1 cellular context compared by ENCODE assay signal in the genomic region with DNA sequence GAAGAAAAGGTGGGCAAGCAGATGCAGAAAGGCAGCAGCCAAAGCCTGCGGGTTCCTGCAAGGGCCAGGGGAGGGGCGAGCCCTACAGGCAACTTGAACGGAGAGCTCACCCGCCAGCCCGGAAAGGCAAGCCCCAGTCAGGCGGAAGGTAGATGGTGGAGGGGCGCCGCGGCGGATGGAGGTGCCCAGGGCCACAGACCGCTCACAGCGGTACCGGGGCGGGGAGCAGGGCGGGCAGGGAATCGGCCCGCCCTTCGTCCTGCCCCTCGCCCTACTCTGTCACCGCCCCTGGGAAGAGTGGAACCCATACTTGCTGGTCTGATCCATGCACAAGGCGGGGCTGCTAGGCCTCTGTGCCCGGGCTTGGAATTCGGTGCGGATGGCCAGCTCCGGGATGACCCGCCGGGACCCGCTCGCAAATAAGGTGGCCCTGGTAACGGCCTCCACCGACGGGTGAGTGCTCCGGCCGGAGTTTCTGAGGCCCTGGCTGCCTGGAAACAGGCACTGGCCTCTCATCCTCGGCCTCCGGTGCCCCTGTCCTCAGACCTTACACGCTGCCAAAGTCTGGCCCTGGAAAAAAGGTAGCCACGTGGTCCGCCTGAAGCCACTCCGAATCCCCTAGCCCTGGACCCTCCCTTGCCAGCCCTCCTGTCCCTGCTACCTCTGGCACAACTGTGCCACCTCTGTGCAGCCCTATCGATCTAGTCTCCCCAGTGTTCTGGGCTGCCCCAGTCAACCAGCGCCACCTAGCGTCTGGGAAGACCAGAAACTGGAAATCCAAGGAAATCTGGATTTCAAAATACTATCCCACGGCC.
TF ChIP-seq lines count a peak whose summit lies in the region.

A gene (plus strand): TSS at position 307 of the 815 bp plus-strand sequence. CDS start 19 bp downstream, at position 326.

TF ChIP-seq in HepG2, 621 proteins besides CTCF, POLR2A, EP300 and RAD21 (continued from another document and continues in another):
- TF ChIP-seq, protein P1, sequence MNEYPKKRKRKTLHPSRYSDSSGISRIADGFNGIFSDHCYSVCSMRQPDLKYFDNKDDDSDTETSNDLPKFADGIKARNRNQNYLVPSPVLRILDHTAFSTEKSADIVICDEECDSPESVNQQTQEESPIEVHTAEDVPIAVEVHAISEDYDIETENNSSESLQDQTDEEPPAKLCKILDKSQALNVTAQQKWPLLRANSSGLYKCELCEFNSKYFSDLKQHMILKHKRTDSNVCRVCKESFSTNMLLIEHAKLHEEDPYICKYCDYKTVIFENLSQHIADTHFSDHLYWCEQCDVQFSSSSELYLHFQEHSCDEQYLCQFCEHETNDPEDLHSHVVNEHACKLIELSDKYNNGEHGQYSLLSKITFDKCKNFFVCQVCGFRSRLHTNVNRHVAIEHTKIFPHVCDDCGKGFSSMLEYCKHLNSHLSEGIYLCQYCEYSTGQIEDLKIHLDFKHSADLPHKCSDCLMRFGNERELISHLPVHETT (CRISPR knock-in tag; conservative IDR thresholded peaks at IDR 0.05): peak; percentile 89
- TF ChIP-seq RARA (CRISPR knock-in tag; IDR thresholded peaks at IDR 0.05): peak; percentile 46
- TF ChIP-seq ZNF292 (CRISPR knock-in tag; IDR thresholded peaks at IDR 0.05; ENCODE audit: borderline replicate concordance, low read depth): peak; percentile 83
- no peak; the same call in 1 of the 2 replicates for TF ChIP-seq ZNF775 (CRISPR knock-in tag; IDR thresholded peaks at IDR 0.05; ENCODE audit: borderline replicate concordance)
- peak; percentile 82; the same call in 1 of the 2 replicates for TF ChIP-seq AKAP8 (CRISPR knock-in tag; IDR thresholded peaks at IDR 0.05)
- TF ChIP-seq GABPA (IDR thresholded peaks at IDR 0.05; ENCODE audit: low read depth, low read length): 0 out of 2 replicates have a peak, but pooled peaks have one; percentile 33
- peak; percentile 64; the same call in 1 of the 2 replicates for TF ChIP-seq GABPA (CRISPR knock-in tag; IDR thresholded peaks at IDR 0.05; ENCODE audit: low read depth)
- peak; percentile 83; the same call in 1 of the 2 replicates for TF ChIP-seq ZNF879 (CRISPR knock-in tag; IDR thresholded peaks at IDR 0.05)
- peak; percentile 99 for TF ChIP-seq MIER3 (CRISPR knock-in tag; IDR thresholded peaks at IDR 0.05; ENCODE audit: borderline replicate concordance)
- TF ChIP-seq MTF2 (CRISPR knock-in tag; IDR thresholded peaks at IDR 0.05; ENCODE audit: borderline replicate concordance): peak; percentile 96; the same call in 1 of the 2 replicates
- peak; percentile 93 for TF ChIP-seq RFXAP (CRISPR knock-in tag; IDR thresholded peaks at IDR 0.05; ENCODE audit: borderline replicate concordance)
- no peak for TF ChIP-seq RAD51 (IDR thresholded peaks at IDR 0.05; ENCODE audit: borderline replicate concordance)
- peak; percentile 97 for TF ChIP-seq POLR2AphosphoS5 (IDR thresholded peaks at IDR 0.05; ENCODE audit: low read depth, low read length)
- TF ChIP-seq ZNF343 (CRISPR knock-in tag; IDR thresholded peaks at IDR 0.05): peak; percentile 84; the same call in 1 of the 2 replicates
- TF ChIP-seq, protein P2, sequence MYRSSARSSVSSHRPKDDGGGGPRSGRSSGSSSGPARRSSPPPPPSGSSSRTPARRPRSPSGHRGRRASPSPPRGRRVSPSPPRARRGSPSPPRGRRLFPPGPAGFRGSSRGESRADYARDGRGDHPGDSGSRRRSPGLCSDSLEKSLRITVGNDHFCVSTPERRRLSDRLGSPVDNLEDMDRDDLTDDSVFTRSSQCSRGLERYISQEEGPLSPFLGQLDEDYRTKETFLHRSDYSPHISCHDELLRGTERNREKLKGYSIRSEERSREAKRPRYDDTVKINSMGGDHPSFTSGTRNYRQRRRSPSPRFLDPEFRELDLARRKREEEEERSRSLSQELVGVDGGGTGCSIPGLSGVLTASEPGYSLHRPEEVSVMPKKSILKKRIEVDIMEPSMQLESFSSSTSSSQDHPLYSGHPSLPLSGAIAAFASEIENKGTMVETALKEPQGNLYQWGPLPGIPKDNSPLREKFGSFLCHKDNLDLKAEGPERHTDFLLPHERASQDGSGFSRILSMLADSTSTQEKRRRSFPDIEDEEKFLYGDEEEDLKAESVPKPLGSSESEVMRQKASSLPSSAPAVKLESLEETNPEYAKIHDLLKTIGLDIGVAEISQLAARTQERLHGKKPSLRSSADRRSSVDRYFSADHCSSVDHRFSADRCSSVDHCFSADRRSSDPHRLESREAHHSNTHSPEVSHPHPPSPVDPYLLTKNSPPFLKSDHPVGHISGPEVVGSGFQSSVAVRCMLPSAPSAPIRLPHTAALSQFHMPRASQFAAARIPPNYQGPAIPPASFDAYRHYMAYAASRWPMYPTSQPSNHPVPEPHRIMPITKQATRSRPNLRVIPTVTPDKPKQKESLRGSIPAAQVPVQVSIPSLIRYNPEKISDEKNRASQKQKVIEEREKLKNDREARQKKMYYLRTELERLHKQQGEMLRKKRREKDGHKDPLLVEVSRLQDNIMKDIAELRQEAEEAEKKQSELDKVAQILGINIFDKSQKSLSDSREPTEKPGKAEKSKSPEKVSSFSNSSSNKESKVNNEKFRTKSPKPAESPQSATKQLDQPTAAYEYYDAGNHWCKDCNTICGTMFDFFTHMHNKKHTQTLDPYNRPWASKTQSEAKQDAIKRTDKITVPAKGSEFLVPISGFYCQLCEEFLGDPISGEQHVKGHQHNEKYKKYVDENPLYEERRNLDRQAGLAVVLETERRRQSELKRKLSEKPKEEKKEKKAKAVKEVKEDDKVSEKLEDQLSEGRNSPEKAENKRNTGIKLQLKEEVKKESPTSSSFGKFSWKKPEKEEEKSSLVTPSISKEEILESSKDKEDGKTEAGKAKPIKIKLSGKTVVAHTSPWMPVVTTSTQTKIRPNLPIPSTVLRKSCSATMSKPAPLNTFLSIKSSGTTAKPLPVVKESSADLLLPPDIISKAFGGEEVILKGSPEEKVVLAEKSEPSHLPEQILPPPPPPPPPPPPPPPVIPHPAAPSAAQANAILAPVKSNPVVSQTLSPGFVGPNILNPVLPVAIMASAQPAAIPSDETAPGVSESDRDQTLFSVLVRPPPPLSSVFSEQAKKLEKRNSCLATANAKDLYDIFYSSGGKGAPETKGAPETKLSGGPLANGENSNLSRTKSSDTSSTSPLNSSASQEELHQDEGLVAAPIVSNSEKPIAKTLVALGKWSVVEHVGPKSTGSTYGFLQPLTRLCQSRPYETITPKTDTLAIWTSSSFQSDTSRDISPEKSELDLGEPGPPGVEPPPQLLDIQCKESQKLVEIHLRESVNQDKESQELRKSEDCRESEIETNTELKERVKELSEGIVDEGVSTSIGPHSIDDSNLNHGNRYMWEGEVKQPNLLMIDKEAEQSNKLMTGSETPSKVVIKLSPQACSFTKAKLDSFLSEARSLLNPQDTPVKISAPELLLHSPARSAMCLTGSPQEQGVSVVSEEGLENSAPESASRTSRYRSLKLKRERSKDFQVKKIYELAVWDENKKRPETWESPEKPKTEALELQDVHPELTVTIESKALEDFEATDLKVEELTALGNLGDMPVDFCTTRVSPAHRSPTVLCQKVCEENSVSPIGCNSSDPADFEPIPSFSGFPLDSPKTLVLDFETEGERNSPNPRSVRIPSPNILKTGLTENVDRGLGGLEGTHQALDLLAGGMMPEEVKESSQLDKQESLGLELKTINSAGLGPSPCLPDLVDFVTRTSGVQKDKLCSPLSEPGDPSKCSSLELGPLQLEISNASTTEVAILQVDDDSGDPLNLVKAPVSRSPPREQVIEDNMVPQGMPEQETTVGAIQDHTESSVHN (CRISPR knock-in tag; IDR thresholded peaks at IDR 0.05): peak; percentile 98
- TF ChIP-seq HIVEP1 (CRISPR knock-in tag; IDR thresholded peaks at IDR 0.05): peak; percentile 91
- TF ChIP-seq, protein P3, sequence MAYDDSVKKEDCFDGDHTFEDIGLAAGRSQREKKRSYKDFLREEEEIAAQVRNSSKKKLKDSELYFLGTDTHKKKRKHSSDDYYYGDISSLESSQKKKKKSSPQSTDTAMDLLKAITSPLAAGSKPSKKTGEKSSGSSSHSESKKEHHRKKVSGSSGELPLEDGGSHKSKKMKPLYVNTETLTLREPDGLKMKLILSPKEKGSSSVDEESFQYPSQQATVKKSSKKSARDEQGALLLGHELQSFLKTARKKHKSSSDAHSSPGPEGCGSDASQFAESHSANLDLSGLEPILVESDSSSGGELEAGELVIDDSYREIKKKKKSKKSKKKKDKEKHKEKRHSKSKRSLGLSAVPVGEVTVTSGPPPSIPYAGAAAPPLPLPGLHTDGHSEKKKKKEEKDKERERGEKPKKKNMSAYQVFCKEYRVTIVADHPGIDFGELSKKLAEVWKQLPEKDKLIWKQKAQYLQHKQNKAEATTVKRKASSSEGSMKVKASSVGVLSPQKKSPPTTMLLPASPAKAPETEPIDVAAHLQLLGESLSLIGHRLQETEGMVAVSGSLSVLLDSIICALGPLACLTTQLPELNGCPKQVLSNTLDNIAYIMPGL (CRISPR knock-in tag; IDR thresholded peaks at IDR 0.05; ENCODE audit: borderline replicate concordance in 1 of 2, low read depth in 1 of 2): peak; percentile 100
- peak; percentile 100 for TF ChIP-seq GLI4 (CRISPR knock-in tag; IDR thresholded peaks at IDR 0.05; ENCODE audit: borderline replicate concordance)
- peak; percentile 94 for TF ChIP-seq KLF12 (CRISPR knock-in tag; IDR thresholded peaks at IDR 0.05; ENCODE audit: borderline replicate concordance)
- peak; percentile 98 for TF ChIP-seq ZNF883 (CRISPR knock-in tag; IDR thresholded peaks at IDR 0.05; ENCODE audit: not compliant biosample characterization)
- TF ChIP-seq NFYC (CRISPR knock-in tag; IDR thresholded peaks at IDR 0.05): peak; percentile 44; the same call in 1 of the 2 replicates
- peak; percentile 81; the same call in 1 of the 2 replicates for TF ChIP-seq HMG20B (CRISPR knock-in tag; conservative IDR thresholded peaks at IDR 0.05)
- TF ChIP-seq, protein P4, sequence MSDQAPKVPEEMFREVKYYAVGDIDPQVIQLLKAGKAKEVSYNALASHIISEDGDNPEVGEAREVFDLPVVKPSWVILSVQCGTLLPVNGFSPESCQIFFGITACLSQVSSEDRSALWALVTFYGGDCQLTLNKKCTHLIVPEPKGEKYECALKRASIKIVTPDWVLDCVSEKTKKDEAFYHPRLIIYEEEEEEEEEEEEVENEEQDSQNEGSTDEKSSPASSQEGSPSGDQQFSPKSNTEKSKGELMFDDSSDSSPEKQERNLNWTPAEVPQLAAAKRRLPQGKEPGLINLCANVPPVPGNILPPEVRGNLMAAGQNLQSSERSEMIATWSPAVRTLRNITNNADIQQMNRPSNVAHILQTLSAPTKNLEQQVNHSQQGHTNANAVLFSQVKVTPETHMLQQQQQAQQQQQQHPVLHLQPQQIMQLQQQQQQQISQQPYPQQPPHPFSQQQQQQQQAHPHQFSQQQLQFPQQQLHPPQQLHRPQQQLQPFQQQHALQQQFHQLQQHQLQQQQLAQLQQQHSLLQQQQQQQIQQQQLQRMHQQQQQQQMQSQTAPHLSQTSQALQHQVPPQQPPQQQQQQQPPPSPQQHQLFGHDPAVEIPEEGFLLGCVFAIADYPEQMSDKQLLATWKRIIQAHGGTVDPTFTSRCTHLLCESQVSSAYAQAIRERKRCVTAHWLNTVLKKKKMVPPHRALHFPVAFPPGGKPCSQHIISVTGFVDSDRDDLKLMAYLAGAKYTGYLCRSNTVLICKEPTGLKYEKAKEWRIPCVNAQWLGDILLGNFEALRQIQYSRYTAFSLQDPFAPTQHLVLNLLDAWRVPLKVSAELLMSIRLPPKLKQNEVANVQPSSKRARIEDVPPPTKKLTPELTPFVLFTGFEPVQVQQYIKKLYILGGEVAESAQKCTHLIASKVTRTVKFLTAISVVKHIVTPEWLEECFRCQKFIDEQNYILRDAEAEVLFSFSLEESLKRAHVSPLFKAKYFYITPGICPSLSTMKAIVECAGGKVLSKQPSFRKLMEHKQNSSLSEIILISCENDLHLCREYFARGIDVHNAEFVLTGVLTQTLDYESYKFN (CRISPR knock-in tag; conservative IDR thresholded peaks at IDR 0.05): peak; percentile 66
- TF ChIP-seq ZSCAN29 (CRISPR knock-in tag; conservative IDR thresholded peaks at IDR 0.05): peak; percentile 96
- TF ChIP-seq, protein P5, sequence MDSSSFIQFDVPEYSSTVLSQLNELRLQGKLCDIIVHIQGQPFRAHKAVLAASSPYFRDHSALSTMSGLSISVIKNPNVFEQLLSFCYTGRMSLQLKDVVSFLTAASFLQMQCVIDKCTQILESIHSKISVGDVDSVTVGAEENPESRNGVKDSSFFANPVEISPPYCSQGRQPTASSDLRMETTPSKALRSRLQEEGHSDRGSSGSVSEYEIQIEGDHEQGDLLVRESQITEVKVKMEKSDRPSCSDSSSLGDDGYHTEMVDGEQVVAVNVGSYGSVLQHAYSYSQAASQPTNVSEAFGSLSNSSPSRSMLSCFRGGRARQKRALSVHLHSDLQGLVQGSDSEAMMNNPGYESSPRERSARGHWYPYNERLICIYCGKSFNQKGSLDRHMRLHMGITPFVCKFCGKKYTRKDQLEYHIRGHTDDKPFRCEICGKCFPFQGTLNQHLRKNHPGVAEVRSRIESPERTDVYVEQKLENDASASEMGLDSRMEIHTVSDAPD (CRISPR knock-in tag; IDR thresholded peaks at IDR 0.05): 0 out of 2 replicates have a peak, but pooled peaks have one; percentile 75
- peak; percentile 99 for TF ChIP-seq ZNF614 (CRISPR knock-in tag; IDR thresholded peaks at IDR 0.05; ENCODE audit: borderline replicate concordance)
- TF ChIP-seq NR2F6 (IDR thresholded peaks at IDR 0.05): no peak; the same call in none of the 2 replicates
- peak; percentile 56; the same call in 1 of the 2 replicates for TF ChIP-seq NR2F6 (CRISPR knock-in tag; IDR thresholded peaks at IDR 0.05)
- TF ChIP-seq ZSCAN30 (CRISPR knock-in tag; IDR thresholded peaks at IDR 0.05): no peak; the same call in 1 of the 2 replicates
- peak; percentile 89 for TF ChIP-seq ZNF367 (CRISPR knock-in tag; IDR thresholded peaks at IDR 0.05; ENCODE audit: borderline replicate concordance)
- peak; percentile 71 for TF ChIP-seq SP2 (CRISPR knock-in tag; IDR thresholded peaks at IDR 0.05)
- TF ChIP-seq ZNF670 (CRISPR knock-in tag; IDR thresholded peaks at IDR 0.05; ENCODE audit: borderline replicate concordance): peak; percentile 89
- TF ChIP-seq ZNF333 (CRISPR knock-in tag; IDR thresholded peaks at IDR 0.05; ENCODE audit: borderline replicate concordance): peak; percentile 99
- TF ChIP-seq ZNF383 (CRISPR knock-in tag; IDR thresholded peaks at IDR 0.05; ENCODE audit: borderline replicate concordance): peak; percentile 98; the same call in 1 of the 2 replicates
- no peak for TF ChIP-seq SP1 (IDR thresholded peaks at IDR 0.05)
- peak; percentile 77 for TF ChIP-seq SP1 (CRISPR knock-in tag; IDR thresholded peaks at IDR 0.05)
- TF ChIP-seq TBX2 (CRISPR knock-in tag; IDR thresholded peaks at IDR 0.05; ENCODE audit: borderline replicate concordance): peak; percentile 93
- TF ChIP-seq, protein P6, sequence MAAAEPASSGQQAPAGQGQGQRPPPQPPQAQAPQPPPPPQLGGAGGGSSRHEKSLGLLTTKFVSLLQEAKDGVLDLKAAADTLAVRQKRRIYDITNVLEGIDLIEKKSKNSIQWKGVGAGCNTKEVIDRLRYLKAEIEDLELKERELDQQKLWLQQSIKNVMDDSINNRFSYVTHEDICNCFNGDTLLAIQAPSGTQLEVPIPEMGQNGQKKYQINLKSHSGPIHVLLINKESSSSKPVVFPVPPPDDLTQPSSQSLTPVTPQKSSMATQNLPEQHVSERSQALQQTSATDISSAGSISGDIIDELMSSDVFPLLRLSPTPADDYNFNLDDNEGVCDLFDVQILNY (CRISPR knock-in tag; conservative IDR thresholded peaks at IDR 0.05): peak; percentile 79; the same call in 1 of the 2 replicates
- peak; percentile 89; the same call in 1 of the 2 replicates for TF ChIP-seq ARNTL (CRISPR knock-in tag; IDR thresholded peaks at IDR 0.05)
- peak; percentile 90 for TF ChIP-seq JARID2 (CRISPR knock-in tag; IDR thresholded peaks at IDR 0.05; ENCODE audit: insufficient replicate concordance)
- peak; percentile 100 for TF ChIP-seq KDM5B (CRISPR knock-in tag; IDR thresholded peaks at IDR 0.05; ENCODE audit: borderline replicate concordance)
- peak; percentile 52; the same call in 1 of the 2 replicates for TF ChIP-seq ZNF468 (CRISPR knock-in tag; IDR thresholded peaks at IDR 0.05)
